In genomic region chrX:69282893-69283690, GRCh38 we compare ENCODE assay signal across 18 cellular contexts.
DNase-seq lines count a peak whose midpoint lies in the region; ATAC-seq, FAIRE-seq and TF ChIP-seq lines count a peak whose summit lies in the region.
"Had no signal": no experiment of that assay in that cellular context is flagged by ENCODE, and none has a peak within 500 bp of the region (broad histone marks: within the 10 kb centered on the region; RNA-seq: fewer than 3 reads in every experiment).

No MANE protein-coding gene starts in this region.

- BruUV-seq in HepG2 (replicated peaks; lab: Mats Ljungman, UMichigan) = no TSS peak

- H3K27ac Mint-ChIP-seq in CD4-positive, CD25-positive, alpha-beta regulatory T cell = peak overlapping the region in 2 of 3 donors; percentile 8 to 45
- no peak overlapping the region for H3K27ac Mint-ChIP-seq in H9
- no peak overlapping the region for H3K27ac Mint-ChIP-seq in activated T-helper 1 cell treated with anti-CD3 and anti-CD28 coated beads, Interleukin-12 subunit alpha, Interleukin-12 subunit beta, Interleukin-2, Interleukin-4 antibody, amounts not matched to agents 30 ng/mL and 10 ng/mL and 1 ng/mL, durations not matched to agents 14 hours and 24 hours and 36 hours
- H3K27ac Mint-ChIP-seq: IgD-negative memory B cell had no signal

- no peak for TF ChIP-seq POLR2A in HepG2 (IDR thresholded peaks at IDR 0.05; ENCODE audit: insufficient read depth in 1 of 2, low read depth in 2 of 2, low read length in 2 of 2)

- no peak overlapping the region for H3K56ac ChIP-seq in H9 (ENCODE audit: insufficient read length, low read depth, low read length)

- H3K18ac ChIP-seq in H9 (ENCODE audit: insufficient read length, low read depth, low read length) = no peak overlapping the region

- H3K4me1 Mint-ChIP-seq in CD4-positive, CD25-positive, alpha-beta regulatory T cell = peaks cover 0 to 6% (median 0%) of the 10 kb centered on the region in 4 donors
- peaks cover 17 to 38% of the 10 kb centered on the region in 2 experiments for H3K4me1 Mint-ChIP-seq in H9
- no peaks in the 10 kb centered on the region for H3K4me1 Mint-ChIP-seq in activated T-helper 1 cell treated with anti-CD3 and anti-CD28 coated beads, Interleukin-12 subunit alpha, Interleukin-12 subunit beta, Interleukin-2, Interleukin-4 antibody, amounts not matched to agents 30 ng/mL and 10 ng/mL and 1 ng/mL, durations not matched to agents 14 hours and 24 hours and 36 hours (ENCODE audit: low read depth)
- H3K4me1 Mint-ChIP-seq: IgD-negative memory B cell had no signal

- H3K14ac ChIP-seq in H9 (ENCODE audit: insufficient read depth, low read length) = no peak overlapping the region

- no peak overlapping the region for H3K4ac ChIP-seq in H9 (ENCODE audit: low read depth, low read length)

- no peaks in the 10 kb centered on the region for H3K9me3 Mint-ChIP-seq in CD4-positive, CD25-positive, alpha-beta regulatory T cell
- peaks cover 74 to 88% of the 10 kb centered on the region in 2 experiments for H3K9me3 Mint-ChIP-seq in H9
- no peaks in the 10 kb centered on the region for H3K9me3 Mint-ChIP-seq in activated T-helper 1 cell treated with anti-CD3 and anti-CD28 coated beads, Interleukin-12 subunit alpha, Interleukin-12 subunit beta, Interleukin-2, Interleukin-4 antibody, amounts not matched to agents 30 ng/mL and 10 ng/mL and 1 ng/mL, durations not matched to agents 14 hours and 24 hours and 36 hours
- H3K9me3 Mint-ChIP-seq: IgD-negative memory B cell had no signal

- TF ChIP-seq CTCF in H9 (conservative IDR thresholded peaks at IDR 0.05) = peak; percentile 56
- peak; percentile 26 for TF ChIP-seq CTCF in brain microvascular endothelial cell (IDR thresholded peaks at IDR 0.05; ENCODE audit: low read depth, low read length, missing control alignments)
- TF ChIP-seq CTCF in HepG2 (CRISPR knock-in tag; IDR thresholded peaks at IDR 0.05) = no peak

- no peak overlapping the region for H3K27ac ChIP-seq in CD4-positive, CD25-positive, alpha-beta regulatory T cell (ENCODE audit: insufficient read depth, low read length, poor library complexity, severe bottlenecking)
- H3K27ac ChIP-seq in H9 (ENCODE audit: insufficient read length, low read depth, low read length) (no peak overlapping the region), brain microvascular endothelial cell (no peak overlapping the region), HepG2 (ENCODE audit: extremely low read length, insufficient read depth, low read length) (no peak overlapping the region)

- CTCF ChIA-PET in HepG2 (lab: Yijun Ruan, JAX; ENCODE audit: low intra/inter-chr PET ratio, low total read pairs) = no interaction called here

- H3K79me2 ChIP-seq in H9 (ENCODE audit: insufficient read depth, low read length) = no peaks in the 10 kb centered on the region
- no peaks in the 10 kb centered on the region for H3K79me2 ChIP-seq in HepG2 (ENCODE audit: insufficient read depth, low read length)

- H3K9ac ChIP-seq in H9 (ENCODE audit: extremely low read depth, insufficient read length, low read length) (no peak overlapping the region), HepG2 (ENCODE audit: insufficient read depth, low read depth, low read length) (no peak overlapping the region)

- H3K23me2 ChIP-seq in H9 (ENCODE audit: insufficient read length, low read depth, low read length, poor library complexity, severe bottlenecking) = no peaks in the 10 kb centered on the region

- H2BK20ac ChIP-seq in H9 (ENCODE audit: low read depth, low read length, poor library complexity, severe bottlenecking) = no peak overlapping the region

- peaks cover 9% of the 10 kb centered on the region for H3K4me1 ChIP-seq in CD4-positive, CD25-positive, alpha-beta regulatory T cell (ENCODE audit: control insufficient read depth, insufficient read depth, low read length, poor library complexity, severe bottlenecking)
- H3K4me1 ChIP-seq in H9 (ENCODE audit: insufficient read depth, low read length) (peaks cover 6% of the 10 kb centered on the region; the same call in 1 of the 2 replicates), HepG2 (ENCODE audit: insufficient read depth, low read length) (peaks cover 32% of the 10 kb centered on the region)

- no peak overlapping the region for H4K91ac ChIP-seq in H9 (ENCODE audit: insufficient read length, low read depth, low read length)

- no peak for TF ChIP-seq EP300 in HepG2 (IDR thresholded peaks at IDR 0.05; ENCODE audit: low read depth in 2 of 2, low read length in 2 of 2)
- TF ChIP-seq EP300 in HepG2 (CRISPR knock-in tag; IDR thresholded peaks at IDR 0.05; ENCODE audit: borderline replicate concordance) = no peak

- DNase-seq in CD4-positive, CD25-positive, alpha-beta regulatory T cell = no peak
- DNase-seq in H9 (no peak), brain microvascular endothelial cell (no peak), HepG2 (ENCODE audit: low spot score) (no peak), T-helper 1 cell (no peak), MG63 (no peak)
- DNase-seq in activated T-helper 1 cell treated with anti-CD3 and anti-CD28 coated beads, Interleukin-12 subunit alpha, Interleukin-12 subunit beta, Interleukin-2, Interleukin-4 antibody, amounts not matched to agents 30 ng/mL and 10 ng/mL and 1 ng/mL, durations not matched to agents 14 hours and 24 hours and 36 hours (ENCODE audit: low spot score) = no peak
- DNase-seq: DMS79 treated with DMSO at 0.1 percent for 48 hours, GDM1, HCEC 1CT, NCI-H1436 treated with DMSO at 0.1 percent for 48 hours, NCI-H2081 treated with DMSO at 0.1 percent for 48 hours, NCI-H345, NCI-H526 treated with DMSO at 0.1 percent for 48 hours had no signal

- H4K5ac ChIP-seq in H9 (ENCODE audit: insufficient read length, low read depth, low read length) = no peak overlapping the region

- H2BK12ac ChIP-seq in H9 (ENCODE audit: insufficient read length, low read depth, low read length) = no peak overlapping the region

- no peaks in the 10 kb centered on the region for H3K27me3 ChIP-seq in CD4-positive, CD25-positive, alpha-beta regulatory T cell (ENCODE audit: control insufficient read depth, insufficient read depth, low read length)
- H3K27me3 ChIP-seq in H9 (ENCODE audit: insufficient read depth, low read length) = peaks cover 24% of the 10 kb centered on the region
- no peaks in the 10 kb centered on the region for H3K27me3 ChIP-seq in brain microvascular endothelial cell (replicated peaks)
- no peaks in the 10 kb centered on the region for H3K27me3 ChIP-seq in HepG2 (ENCODE audit: control insufficient read depth in 1 of 2, insufficient read depth in 2 of 2, low read length in 2 of 2)
- no peaks in the 10 kb centered on the region for H3K27me3 ChIP-seq in MG63

- ATAC-seq in CD4-positive, CD25-positive, alpha-beta regulatory T cell (ENCODE audit: low read depth in 2 of 2) = no peak
- peak; percentile 18; the same call in 1 of the 3 replicates for ATAC-seq in HepG2
- no peak for ATAC-seq in activated CD4-positive, CD25-positive, alpha-beta regulatory T cell treated with anti-CD3 and anti-CD28 coated beads, Interleukin-2, amount 50 U/mL, for 24 hours
- ATAC-seq: Right ventricle myocardium inferior had no signal

- POLR2A ChIA-PET in HepG2 (lab: Yijun Ruan, JAX) = no interaction called here

- no peak overlapping the region for H2AK5ac ChIP-seq in H9 (ENCODE audit: insufficient read length, low read length)

- FAIRE-seq in HepG2 (lab: Jason Lieb, UNC) = no peak

- no peak overlapping the region for H3K23ac ChIP-seq in H9 (ENCODE audit: insufficient read length, low read depth, low read length)

- H2BK120ac ChIP-seq in H9 (ENCODE audit: low read depth, low read length, poor library complexity, severe bottlenecking) = no peak overlapping the region

- no peak overlapping the region for H3K4me3 Mint-ChIP-seq in CD4-positive, CD25-positive, alpha-beta regulatory T cell
- H3K4me3 Mint-ChIP-seq in H9 = no peak overlapping the region
- H3K4me3 Mint-ChIP-seq in activated T-helper 1 cell treated with anti-CD3 and anti-CD28 coated beads, Interleukin-12 subunit alpha, Interleukin-12 subunit beta, Interleukin-2, Interleukin-4 antibody, amounts not matched to agents 30 ng/mL and 10 ng/mL and 1 ng/mL, durations not matched to agents 14 hours and 24 hours and 36 hours = no peak overlapping the region
- H3K4me3 Mint-ChIP-seq: IgD-negative memory B cell had no signal

- no peak overlapping the region for H3T11ph ChIP-seq in H9 (ENCODE audit: low read length)

- in situ Hi-C loops in brain microvascular endothelial cell (cut with HindIII; ENCODE audit: low pct_ligation_motif_present, low sequenced_read_pairs) (no loop called here), HepG2 (cut with HindIII; ENCODE audit: extremely low pct_ligation_motif_present, low pct_unique_long_range_greater_than_20kb) (loop anchor here (5.0 kb wide), 1 partner anchor 456 kb away; the partner anchor contains the start of gene EFNB1)

- H3K27me3 Mint-ChIP-seq in CD4-positive, CD25-positive, alpha-beta regulatory T cell = no peaks in the 10 kb centered on the region
- H3K27me3 Mint-ChIP-seq in H9 (ENCODE audit: low read depth) = peaks cover 100% of the 10 kb centered on the region
- H3K27me3 Mint-ChIP-seq in activated T-helper 1 cell treated with anti-CD3 and anti-CD28 coated beads, Interleukin-12 subunit alpha, Interleukin-12 subunit beta, Interleukin-2, Interleukin-4 antibody, amounts not matched to agents 30 ng/mL and 10 ng/mL and 1 ng/mL, durations not matched to agents 14 hours and 24 hours and 36 hours (ENCODE audit: insufficient read depth) = no peaks in the 10 kb centered on the region

- no peaks in the 10 kb centered on the region for H3K9me3 ChIP-seq in CD4-positive, CD25-positive, alpha-beta regulatory T cell (ENCODE audit: control insufficient read depth in 2 of 2, low read length in 2 of 2)
- H3K9me3 ChIP-seq in H9 (ENCODE audit: control insufficient read depth, low read depth, low read length) (peaks cover 7% of the 10 kb centered on the region), HepG2 (ENCODE audit: low read length) (no peaks in the 10 kb centered on the region), MG63 (no peaks in the 10 kb centered on the region)

- H3K36me3 ChIP-seq in CD4-positive, CD25-positive, alpha-beta regulatory T cell (ENCODE audit: control insufficient read depth, insufficient read depth, low read length) = no peaks in the 10 kb centered on the region
- H3K36me3 ChIP-seq in brain microvascular endothelial cell (replicated peaks) = no peaks in the 10 kb centered on the region
- H3K36me3 ChIP-seq in HepG2 (replicated peaks in 1 of 2; ENCODE audit: control insufficient read depth in 1 of 2, insufficient read depth in 2 of 2, low read length in 2 of 2) = no peaks in the 10 kb centered on the region
- no peaks in the 10 kb centered on the region for H3K36me3 ChIP-seq in MG63

- H3K4me3 ChIP-seq in CD4-positive, CD25-positive, alpha-beta regulatory T cell (ENCODE audit: low read depth, low read length) = no peak overlapping the region
- H3K4me3 ChIP-seq in brain microvascular endothelial cell (ENCODE audit: low read depth, low read length) (no peak overlapping the region), HepG2 (replicated peaks in 1 of 3; ENCODE audit: insufficient read depth in 1 of 3, low read depth in 2 of 3, low read length in 3 of 3) (no peak overlapping the region), MG63 (no peak overlapping the region)
- H3K4me3 ChIP-seq: SK-N-MC had no signal

- no peak overlapping the region for H4K8ac ChIP-seq in H9 (replicated peaks; ENCODE audit: insufficient read length, low read depth, low read length)

- H4K20me1 ChIP-seq in H9 (ENCODE audit: control insufficient read depth, insufficient read depth, insufficient read length) (no peaks in the 10 kb centered on the region), HepG2 (ENCODE audit: insufficient read depth, low read length) (no peaks in the 10 kb centered on the region)

- no peak overlapping the region for H2BK5ac ChIP-seq in H9 (ENCODE audit: insufficient read length, low read length)

- no peaks in the 10 kb centered on the region for H3K36me3 Mint-ChIP-seq in CD4-positive, CD25-positive, alpha-beta regulatory T cell
- H3K36me3 Mint-ChIP-seq in H9 (ENCODE audit: insufficient read depth in 1 of 3, low read depth in 3 of 3) = peaks cover 0 to 5% (median 3%) of the 10 kb centered on the region in 3 experiments; a peak in 4 of 7 replicates
- H3K36me3 Mint-ChIP-seq in activated T-helper 1 cell treated with anti-CD3 and anti-CD28 coated beads, Interleukin-12 subunit alpha, Interleukin-12 subunit beta, Interleukin-2, Interleukin-4 antibody, amounts not matched to agents 30 ng/mL and 10 ng/mL and 1 ng/mL, durations not matched to agents 14 hours and 24 hours and 36 hours (ENCODE audit: low read depth) = no peaks in the 10 kb centered on the region
- H3K36me3 Mint-ChIP-seq: IgD-negative memory B cell had no signal

- H2AFZ ChIP-seq in H9 (ENCODE audit: low read length) (no peak overlapping the region), HepG2 (ENCODE audit: low read length) (no peak overlapping the region)

- H3K4me2 ChIP-seq in H9 (ENCODE audit: insufficient read depth, insufficient read length, low read length) (no peak overlapping the region), HepG2 (ENCODE audit: low read depth, low read length) (no peak overlapping the region)

- H2BK15ac ChIP-seq in H9 (ENCODE audit: low read depth, low read length) = no peak overlapping the region

- WGBS in H9 (ENCODE audit: extremely low coverage, insufficient read length, low lambda C conversion rate) = no CpG with 5 or more reads among the region's 10 CpGs
- WGBS in HepG2 (ENCODE audit: low lambda C conversion rate) = 22% methylated on average over 5 of the region's 10 CpGs

- H3K79me1 ChIP-seq in H9 (ENCODE audit: insufficient read depth, low read depth, low read length, poor library complexity, severe bottlenecking) = no peaks in the 10 kb centered on the region

- intact Hi-C loops in HepG2 (cut with micrococcal nuclease; ENCODE audit: unreplicated experiment) = no loop called here
- intact Hi-C loops in activated T-helper 1 cell treated with anti-CD3 and anti-CD28 coated beads, Interleukin-12 subunit alpha, Interleukin-12 subunit beta, Interleukin-2, Interleukin-4 antibody, amounts not matched to agents 30 ng/mL and 10 ng/mL and 1 ng/mL, durations not matched to agents 14 hours and 24 hours and 36 hours (cut with micrococcal nuclease) = no loop called here

- no peak for TF ChIP-seq RAD21 in HepG2 (CRISPR knock-in tag; IDR thresholded peaks at IDR 0.05)

Comparison
In these comparisons a context has a peak if more than half of its experiments do, and no peak if none do; other contexts are left out.
1. H3K27ac Mint-ChIP-seq: peak in CD4-positive, CD25-positive, alpha-beta regulatory T cell (2 of 3); none in H9 (0 of 3) and activated T-helper 1 cell treated with anti-CD3 and anti-CD28 coated beads, Interleukin-12 subunit alpha, Interleukin-12 subunit beta, Interleukin-2, Interleukin-4 antibody, amounts not matched to agents 30 ng/mL and 10 ng/mL and 1 ng/mL, durations not matched to agents 14 hours and 24 hours and 36 hours (single experiment).